In genomic region chr12:49296836-49297694, GRCh38 we compare ENCODE assay signal across 9 cellular contexts.
DNase-seq lines count a peak whose midpoint lies in the region; ATAC-seq lines count a peak whose summit lies in the region.
"Had no signal": no experiment of that assay in that cellular context is flagged by ENCODE, and none has a peak within 500 bp of the region (broad histone marks: within the 10 kb centered on the region; RNA-seq: fewer than 3 reads in every experiment).

No MANE protein-coding gene starts in this region.

- no peak for DNase-seq in activated CD4-positive, CD25-positive, alpha-beta regulatory T cell treated with anti-CD3 and anti-CD28 coated beads, Interleukin-2, amount 50 U/mL, for 72 hours
- DNase-seq in NCI-H526 treated with DMSO at 0.1 percent for 48 hours (lab: John Stamatoyannopoulos, UW) (peak; percentile 58), iPS DF 6.9 (ENCODE audit: low read depth, low spot score) (no peak), MV-4-11 (lab: John Stamatoyannopoulos, UW) (no peak), NCI-H1694 treated with DMSO at 0.1 percent for 48 hours (lab: John Stamatoyannopoulos, UW) (no peak)
- DNase-seq in activated T-cell treated with anti-CD3 and anti-CD28 coated beads, Interleukin-2, amount 50 U/mL, for 48 hours, result peak; percentile 55 to 66
- DNase-seq: DND-41 had no signal

- WGBS in iPS DF 6.9 (ENCODE audit: insufficient coverage, insufficient read length), result no CpG with 5 or more reads among the region's 77 CpGs

- no peaks in the 10 kb centered on the region for H3K36me3 Mint-ChIP-seq in stimulated activated memory B cell treated with anti-CD40 and anti-IgM and Interleukin-4, amounts not matched to agents 10 μg/mL and 1 μg/mL and 100 μg/mL, for 72 hours

- peaks cover 35% of the 10 kb centered on the region for H3K4me1 Mint-ChIP-seq in stimulated activated memory B cell treated with anti-CD40 and anti-IgM and Interleukin-4, amounts not matched to agents 10 μg/mL and 1 μg/mL and 100 μg/mL, for 72 hours

- H3K4me3 ChIP-seq in iPS DF 6.9 (ENCODE audit: low read length), result peak overlapping the region; percentile 41; the same call in 1 of the 2 replicates

- peaks cover 57% of the 10 kb centered on the region for H3K27me3 ChIP-seq in iPS DF 6.9 (ENCODE audit: control insufficient read depth, insufficient read depth, low read length)

- no peak overlapping the region for H3K27ac ChIP-seq in iPS DF 6.9 (ENCODE audit: low read length)

- no peaks in the 10 kb centered on the region; the same call in 1 of the 2 replicates for H3K36me3 ChIP-seq in iPS DF 6.9 (ENCODE audit: control insufficient read depth, insufficient read depth, low read length)

- H3K9me3 ChIP-seq in iPS DF 6.9 (ENCODE audit: control insufficient read depth, insufficient read depth, low read length), result no peaks in the 10 kb centered on the region

- peak; percentile 16 to 47 for ATAC-seq in activated CD4-positive, CD25-positive, alpha-beta regulatory T cell treated with anti-CD3 and anti-CD28 coated beads, Interleukin-2, amount 50 U/mL, for 24 hours
- ATAC-seq in stimulated activated memory B cell treated with anti-CD40 and anti-IgM and Interleukin-4, amounts not matched to agents 10 μg/mL and 1 μg/mL and 100 μg/mL, for 72 hours, result peak; percentile 47

- H3K9me3 Mint-ChIP-seq in stimulated activated memory B cell treated with anti-CD40 and anti-IgM and Interleukin-4, amounts not matched to agents 10 μg/mL and 1 μg/mL and 100 μg/mL, for 72 hours, result no peaks in the 10 kb centered on the region

- no peak overlapping the region for H3K27ac Mint-ChIP-seq in stimulated activated memory B cell treated with anti-CD40 and anti-IgM and Interleukin-4, amounts not matched to agents 10 μg/mL and 1 μg/mL and 100 μg/mL, for 72 hours

- peaks cover 18% of the 10 kb centered on the region for H3K4me1 ChIP-seq in iPS DF 6.9 (ENCODE audit: control insufficient read depth, insufficient read depth, low read length)

- peak overlapping the region; percentile 71 for H3K4me3 Mint-ChIP-seq in stimulated activated memory B cell treated with anti-CD40 and anti-IgM and Interleukin-4, amounts not matched to agents 10 μg/mL and 1 μg/mL and 100 μg/mL, for 72 hours

- peaks cover 75% of the 10 kb centered on the region for H3K27me3 Mint-ChIP-seq in stimulated activated memory B cell treated with anti-CD40 and anti-IgM and Interleukin-4, amounts not matched to agents 10 μg/mL and 1 μg/mL and 100 μg/mL, for 72 hours

Comparison
In these comparisons a context has a peak if more than half of its experiments do, and no peak if none do; other contexts are left out.
1. DNase-seq: peak in NCI-H526 treated with DMSO at 0.1 percent for 48 hours (single experiment) and activated T-cell treated with anti-CD3 and anti-CD28 coated beads, Interleukin-2, amount 50 U/mL, for 48 hours (2 of 2); none in activated CD4-positive, CD25-positive, alpha-beta regulatory T cell treated with anti-CD3 and anti-CD28 coated beads, Interleukin-2, amount 50 U/mL, for 72 hours (single experiment), iPS DF 6.9 (single experiment), MV-4-11 (single experiment) and NCI-H1694 treated with DMSO at 0.1 percent for 48 hours (single experiment).